ENCODE assay signal across 21 cellular contexts in the genomic region with DNA sequence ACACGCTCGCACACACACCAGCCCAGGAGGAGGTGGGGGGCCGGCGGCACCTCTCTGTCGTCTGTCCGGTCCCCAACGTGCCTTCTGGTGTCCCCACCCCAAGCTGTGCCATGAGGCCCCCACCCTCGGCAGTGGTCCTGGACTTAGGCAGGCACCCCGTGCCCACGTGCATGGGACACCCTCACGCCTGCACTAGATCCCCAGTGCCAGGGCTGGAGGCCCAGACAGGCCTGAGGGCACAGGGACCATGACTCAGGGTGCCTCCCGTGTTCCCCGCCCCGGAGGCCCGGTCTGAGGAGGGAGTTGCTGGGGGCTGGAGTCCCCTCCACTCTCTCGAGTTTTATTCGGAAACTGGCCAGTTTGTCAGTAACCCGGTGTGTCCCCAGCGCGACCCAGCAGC. TPM values are rescaled to one million over a fixed set of nuclear protein-coding genes. Genes with fewer than 3 reads are reported as not detected.
DNase-seq lines count a peak whose midpoint lies in the region; ATAC-seq, FAIRE-seq and TF ChIP-seq lines count a peak whose summit lies in the region.
"Had no signal": no experiment of that assay in that cellular context is flagged by ENCODE, and none has a peak within 500 bp of the region (broad histone marks: within the 10 kb centered on the region; RNA-seq: fewer than 3 reads in every experiment).

No MANE protein-coding gene starts in this region.

- dilution Hi-C loops in mammary epithelial cell (cut with HindIII; ENCODE audit: low sequenced_read_pairs) = no loop called here

- ATAC-seq in stimulated activated naive CD8-positive, alpha-beta T cell treated with anti-CD3 and anti-CD28 coated beads, Interleukin-15, amount 100 ng/mL, for 72 hours = peak; percentile 27
- no peak for ATAC-seq in stimulated activated naive CD8-positive, alpha-beta T cell treated with anti-CD3 and anti-CD28 coated beads, Interleukin-15, Interleukin-2, amounts not matched to agents 100 U/mL and 50 U/mL, for 24 hours
- ATAC-seq in HepG2 = no peak
- ATAC-seq: GM12878 had no signal

- no peak overlapping the region for H3K27ac ChIP-seq in HepG2 (ENCODE audit: extremely low read length, insufficient read depth, low read length)
- H3K27ac ChIP-seq in mammary epithelial cell (ENCODE audit: insufficient read depth, low read depth, low read length) = no peak overlapping the region
- H3K27ac ChIP-seq: 22Rv1, A549, C4-2B, GM23248 had no signal

- peak overlapping the region; percentile 34 for H3K9ac ChIP-seq in mucosa of stomach (ENCODE audit: low read length)
- no peak overlapping the region for H3K9ac ChIP-seq in HepG2 (ENCODE audit: insufficient read depth, low read depth, low read length)
- H3K9ac ChIP-seq in mammary epithelial cell (ENCODE audit: insufficient read depth, low read length) = no peak overlapping the region
- H3K9ac ChIP-seq: GM23248 had no signal

- TF ChIP-seq CTCF in bronchial epithelial cell (IDR thresholded peaks at IDR 0.05; ENCODE audit: insufficient read depth, low read length, severe bottlenecking) = no peak
- TF ChIP-seq CTCF in HepG2 (CRISPR knock-in tag; IDR thresholded peaks at IDR 0.05) = no peak
- TF ChIP-seq CTCF in mammary epithelial cell (conservative IDR thresholded peaks at IDR 0.05 in 1 of 2, IDR thresholded peaks at IDR 0.05 in 1 of 2; ENCODE audit: extremely low read depth in 1 of 2, insufficient read depth in 1 of 2, low read depth in 1 of 2, low read length in 2 of 2) = no peak

- BruUV-seq in HepG2 (replicated peaks; lab: Mats Ljungman, UMichigan) (no TSS peak), mammary epithelial cell (replicated peaks; lab: Mats Ljungman, UMichigan) (no TSS peak)

- POLR2A ChIA-PET in HepG2 (lab: Yijun Ruan, JAX) = no interaction called here

- peaks cover 4% of the 10 kb centered on the region; the same call in 1 of the 2 replicates for H4K20me1 ChIP-seq in HepG2 (ENCODE audit: insufficient read depth, low read length)
- no peaks in the 10 kb centered on the region for H4K20me1 ChIP-seq in mammary epithelial cell (ENCODE audit: insufficient read depth, low read length)

- TF ChIP-seq EP300 in HepG2 (IDR thresholded peaks at IDR 0.05; ENCODE audit: low read depth in 2 of 2, low read length in 2 of 2) (no peak), HepG2 (CRISPR knock-in tag; IDR thresholded peaks at IDR 0.05; ENCODE audit: borderline replicate concordance) (no peak)

- H3K36me3 ChIP-seq in bronchial epithelial cell (ENCODE audit: control insufficient read depth, insufficient read depth, low read length) (peaks cover 30% of the 10 kb centered on the region), mucosa of stomach (ENCODE audit: control insufficient read depth, insufficient read depth, low read length) (no peaks in the 10 kb centered on the region), HepG2 (replicated peaks in 1 of 2; ENCODE audit: control insufficient read depth in 1 of 2, insufficient read depth in 2 of 2, low read length in 2 of 2) (peaks cover 4 to 6% of the 10 kb centered on the region in 2 experiments; a peak in 3 of 5 replicates), mammary epithelial cell (ENCODE audit: insufficient read depth, low read length) (peaks cover 5% of the 10 kb centered on the region)

- H3K4me1 ChIP-seq in mucosa of stomach (ENCODE audit: control insufficient read depth, insufficient read depth, low read length) (peaks cover 7% of the 10 kb centered on the region), HepG2 (ENCODE audit: insufficient read depth, low read length) (no peaks in the 10 kb centered on the region), mammary epithelial cell (ENCODE audit: insufficient read depth, low read length) (no peaks in the 10 kb centered on the region)
- H3K4me1 ChIP-seq: A549, HAP-1 had no signal

- TF ChIP-seq RAD21 in HepG2 (CRISPR knock-in tag; IDR thresholded peaks at IDR 0.05) = no peak

- H3K9me3 Mint-ChIP-seq in stimulated activated naive CD8-positive, alpha-beta T cell treated with anti-CD3 and anti-CD28 coated beads, Interleukin-15, amount 100 ng/mL, for 72 hours = no peaks in the 10 kb centered on the region
- H3K9me3 Mint-ChIP-seq: CD4-positive, alpha-beta T cell had no signal

- no peak for TF ChIP-seq POLR2A in HepG2 (IDR thresholded peaks at IDR 0.05; ENCODE audit: insufficient read depth in 1 of 2, low read depth in 2 of 2, low read length in 2 of 2)

- H3K79me2 ChIP-seq in HepG2 (ENCODE audit: insufficient read depth, low read length) (no peaks in the 10 kb centered on the region), mammary epithelial cell (ENCODE audit: insufficient read depth, low read length) (peaks cover 7% of the 10 kb centered on the region)

- no peak overlapping the region for H3K4me3 ChIP-seq in bronchial epithelial cell (ENCODE audit: low read depth, low read length)
- no peak overlapping the region for H3K4me3 ChIP-seq in mucosa of stomach (ENCODE audit: low read length)
- H3K4me3 ChIP-seq in HepG2 (replicated peaks in 1 of 3; ENCODE audit: insufficient read depth in 1 of 3, low read depth in 2 of 3, low read length in 3 of 3) = no peak overlapping the region
- no peak overlapping the region for H3K4me3 ChIP-seq in mammary epithelial cell (replicated peaks in 1 of 3; ENCODE audit: insufficient read depth in 1 of 3, low read depth in 2 of 3, low read length in 3 of 3)
- H3K4me3 ChIP-seq: A549, GM12878, GM23248, HAP-1 had no signal

- in situ Hi-C loops in HepG2 (cut with HindIII; ENCODE audit: extremely low pct_ligation_motif_present, low pct_unique_long_range_greater_than_20kb) (no loop called here), mammary epithelial cell (cut with MboI; ENCODE audit: low sequenced_read_pairs in 2 of 2) (no loop called here)

- DNase-seq in stimulated activated naive CD8-positive, alpha-beta T cell treated with anti-CD3 and anti-CD28 coated beads, Interleukin-15, amount 100 ng/mL, for 72 hours = no peak
- DNase-seq in stimulated activated naive CD8-positive, alpha-beta T cell treated with anti-CD3 and anti-CD28 coated beads, Interleukin-15, Interleukin-2, amounts not matched to agents 100 U/mL and 50 U/mL, for 24 hours = no peak
- peak; percentile 17 for DNase-seq in bronchial epithelial cell (ENCODE audit: low read depth)
- DNase-seq in HepG2 (ENCODE audit: low spot score) = no peak
- no peak for DNase-seq in NCI-H774 (lab: John Stamatoyannopoulos, UW)
- DNase-seq in mammary epithelial cell = no peak
- DNase-seq: AML-193; Caco-2; CD4-positive, alpha-beta T cell; GM23248 had no signal

- no peaks in the 10 kb centered on the region for H3K9me3 ChIP-seq in mucosa of stomach (ENCODE audit: control insufficient read depth, low read length)
- no peaks in the 10 kb centered on the region for H3K9me3 ChIP-seq in HepG2 (ENCODE audit: low read length)
- H3K9me3 ChIP-seq in mammary epithelial cell (replicated peaks; ENCODE audit: insufficient read depth, low read length) = no peaks in the 10 kb centered on the region
- H3K9me3 ChIP-seq: A549, Caco-2, HAP-1 had no signal

- H2AFZ ChIP-seq in HepG2 (ENCODE audit: low read length) = no peak overlapping the region
- H2AFZ ChIP-seq in mammary epithelial cell (ENCODE audit: low read depth, low read length) = no peak overlapping the region
- H2AFZ ChIP-seq: GM23248 had no signal

- H3K27ac Mint-ChIP-seq in stimulated activated naive CD8-positive, alpha-beta T cell treated with anti-CD3 and anti-CD28 coated beads, Interleukin-15, amount 100 ng/mL, for 72 hours = no peak overlapping the region
- H3K27ac Mint-ChIP-seq: CD4-positive, alpha-beta T cell had no signal

- H3K4me1 Mint-ChIP-seq in stimulated activated naive CD8-positive, alpha-beta T cell treated with anti-CD3 and anti-CD28 coated beads, Interleukin-15, amount 100 ng/mL, for 72 hours = peaks cover 7% of the 10 kb centered on the region

- H3K4me2 ChIP-seq in HepG2 (ENCODE audit: low read depth, low read length) (no peak overlapping the region), mammary epithelial cell (ENCODE audit: insufficient read depth, low read depth, low read length) (no peak overlapping the region)
- H3K4me2 ChIP-seq: A549 had no signal

- FAIRE-seq in bronchial epithelial cell (lab: Jason Lieb, UNC) (no peak), HepG2 (lab: Jason Lieb, UNC) (no peak)
- FAIRE-seq: A549, D721Med, GM12878, GM19239 had no signal

- H3K27me3 ChIP-seq in bronchial epithelial cell (ENCODE audit: control insufficient read depth, insufficient read depth, low read length) (no peaks in the 10 kb centered on the region), mucosa of stomach (ENCODE audit: control insufficient read depth, insufficient read depth, low read length) (no peaks in the 10 kb centered on the region), HepG2 (ENCODE audit: control insufficient read depth in 1 of 2, insufficient read depth in 2 of 2, low read length in 2 of 2) (no peaks in the 10 kb centered on the region), mammary epithelial cell (ENCODE audit: insufficient read depth, low read length) (no peaks in the 10 kb centered on the region)

- CTCF ChIA-PET in HepG2 (lab: Yijun Ruan, JAX; ENCODE audit: low intra/inter-chr PET ratio, low total read pairs) (no interaction called here), mammary epithelial cell (lab: Charles Lee; ENCODE audit: low non-redundant PET) (no interaction called here)

- no peak overlapping the region for H3K4me3 Mint-ChIP-seq in stimulated activated naive CD8-positive, alpha-beta T cell treated with anti-CD3 and anti-CD28 coated beads, Interleukin-15, amount 100 ng/mL, for 72 hours
- H3K4me3 Mint-ChIP-seq: CD4-positive, alpha-beta T cell had no signal

- no peaks in the 10 kb centered on the region for H3K27me3 Mint-ChIP-seq in stimulated activated naive CD8-positive, alpha-beta T cell treated with anti-CD3 and anti-CD28 coated beads, Interleukin-15, amount 100 ng/mL, for 72 hours
- H3K27me3 Mint-ChIP-seq: CD4-positive, alpha-beta T cell had no signal

- intact Hi-C loops in HepG2 (cut with micrococcal nuclease; ENCODE audit: unreplicated experiment) = no loop called here
- intact Hi-C loops in mammary epithelial cell (cut with micrococcal nuclease) = no loop called here

- WGBS in HepG2 (ENCODE audit: low lambda C conversion rate) = 93% methylated on average over 8 of the region's 20 CpGs
- WGBS in mammary epithelial cell (ENCODE audit: low coverage, missing lambda C conversion rate) = 74% methylated on average over 4 of the region's 20 CpGs

RNA-seq across cellular contexts. Expression of gene LRCOL1, which starts 38.8 kb away (rescaled TPM):
- not detected in 2 replicates for total RNA-seq in bronchial epithelial cell
- not detected in 2 replicates for total RNA-seq in HepG2 (2016; rRNA removed; fragmentation: Illumina TruSeq; extraction: Trizol)
- total RNA-seq in HepG2 (2016; cell fraction: cytosol; rRNA removed; fragmentation: Illumina TruSeq; extraction: Trizol; ENCODE audit: low read depth) = not detected in 2 replicates
- total RNA-seq in HepG2 (2016; cell fraction: insoluble cytoplasmic fraction; rRNA removed; fragmentation: Illumina TruSeq; extraction: Trizol) = not detected in 2 replicates
- not detected in 2 replicates for total RNA-seq in HepG2 (2016; cell fraction: membrane; rRNA removed; fragmentation: Illumina TruSeq; extraction: Trizol)
- not detected in 2 replicates for total RNA-seq in HepG2 (2016; cell fraction: nucleus; rRNA removed; fragmentation: Illumina TruSeq; extraction: Trizol)
- polyA plus RNA-seq in HepG2 (2011; rRNA removed) = 0.14 TPM in 1 of 2 replicates, not detected in the other
- 0.05 and 0.09 TPM in 2 replicates for polyA plus RNA-seq in HepG2 (2011; cell fraction: cytosol; rRNA removed)
- polyA plus RNA-seq in HepG2 (2011; cell fraction: nucleus; rRNA removed) = 0.57 TPM in 1 of 2 replicates, not detected in the other
- not detected in 2 replicates for polyA plus RNA-seq in HepG2 (2012)
- not detected in 2 replicates for polyA plus RNA-seq in HepG2 (2016; cell fraction: cytosol; fragmentation: Illumina TruSeq; extraction: Trizol; ENCODE audit: low read depth)
- not detected in 2 replicates for polyA plus RNA-seq in HepG2 (2016; cell fraction: insoluble cytoplasmic fraction; fragmentation: Illumina TruSeq; extraction: Trizol; ENCODE audit: low read depth)
- not detected in 2 replicates for polyA plus RNA-seq in HepG2 (2016; cell fraction: membrane; fragmentation: Illumina TruSeq; extraction: Trizol; ENCODE audit: low read depth)
- polyA plus RNA-seq in HepG2 (2016; cell fraction: nucleus; fragmentation: Illumina TruSeq; extraction: Trizol; ENCODE audit: insufficient read depth, low read depth) = not detected in 2 replicates
- not detected in 2 replicates for polyA minus RNA-seq in HepG2 (2011; rRNA and poly(A)+ RNA removed; ENCODE audit: low replicate concordance)
- not detected in 2 replicates for polyA minus RNA-seq in HepG2 (2011; cell fraction: cytosol; rRNA and poly(A)+ RNA removed)
- polyA minus RNA-seq in HepG2 (2011; cell fraction: nucleus; rRNA and poly(A)+ RNA removed) = not detected in 2 replicates
- total RNA-seq in mammary epithelial cell = not detected
- polyA plus RNA-seq in mammary epithelial cell = not detected
- polyA minus RNA-seq in mammary epithelial cell = not detected
- total RNA-seq: Caco-2; CD4-positive, alpha-beta T cell; GM12878; GM23248; H4; HT-29 had no signal
- polyA plus RNA-seq: A549, GM12878, GM23248 had no signal

RNA-seq across cellular contexts. Expression of gene P2RX2, which starts 47.0 kb away (rescaled TPM):
- total RNA-seq in bronchial epithelial cell (not detected in 2 replicates), HepG2 (2016; rRNA removed; fragmentation: Illumina TruSeq; extraction: Trizol) (not detected in 2 replicates), mammary epithelial cell (not detected)
- total RNA-seq in HepG2 (2016; cell fraction: cytosol; rRNA removed; fragmentation: Illumina TruSeq; extraction: Trizol; ENCODE audit: low read depth) = not detected in 2 replicates
- not detected in 2 replicates for total RNA-seq in HepG2 (2016; cell fraction: insoluble cytoplasmic fraction; rRNA removed; fragmentation: Illumina TruSeq; extraction: Trizol)
- not detected in 2 replicates for total RNA-seq in HepG2 (2016; cell fraction: membrane; rRNA removed; fragmentation: Illumina TruSeq; extraction: Trizol)
- not detected in 2 replicates for total RNA-seq in HepG2 (2016; cell fraction: nucleus; rRNA removed; fragmentation: Illumina TruSeq; extraction: Trizol)
- polyA plus RNA-seq in HepG2 (2011; rRNA removed) (not detected in 2 replicates), mammary epithelial cell (not detected)
- not detected in 2 replicates for polyA plus RNA-seq in HepG2 (2011; cell fraction: cytosol; rRNA removed)
- not detected in 2 replicates for polyA plus RNA-seq in HepG2 (2011; cell fraction: nucleus; rRNA removed)
- not detected in 2 replicates for polyA plus RNA-seq in HepG2 (2012)
- not detected in 2 replicates for polyA plus RNA-seq in HepG2 (2016; cell fraction: cytosol; fragmentation: Illumina TruSeq; extraction: Trizol; ENCODE audit: low read depth)
- polyA plus RNA-seq in HepG2 (2016; cell fraction: insoluble cytoplasmic fraction; fragmentation: Illumina TruSeq; extraction: Trizol; ENCODE audit: low read depth) = not detected in 2 replicates
- polyA plus RNA-seq in HepG2 (2016; cell fraction: membrane; fragmentation: Illumina TruSeq; extraction: Trizol; ENCODE audit: low read depth) = not detected in 2 replicates
- polyA plus RNA-seq in HepG2 (2016; cell fraction: nucleus; fragmentation: Illumina TruSeq; extraction: Trizol; ENCODE audit: insufficient read depth, low read depth) = not detected in 2 replicates
- not detected in 2 replicates for polyA minus RNA-seq in HepG2 (2011; rRNA and poly(A)+ RNA removed; ENCODE audit: low replicate concordance)
- polyA minus RNA-seq in HepG2 (2011; cell fraction: cytosol; rRNA and poly(A)+ RNA removed) = not detected in 2 replicates
- polyA minus RNA-seq in HepG2 (2011; cell fraction: nucleus; rRNA and poly(A)+ RNA removed) = not detected in 2 replicates
- not detected for polyA minus RNA-seq in mammary epithelial cell
- total RNA-seq: Caco-2; CD4-positive, alpha-beta T cell; GM12878; GM23248; H4; HT-29 had no signal
- polyA plus RNA-seq: A549, BJ, GM12878, GM23248 had no signal
